16 cellular contexts compared by ENCODE assay signal in genomic region chr5:7053528-7054209, GRCh38.
A peak's percentile ranks its signal among the peaks of the same experiment; 100 is the strongest.
DNase-seq lines count a peak whose midpoint lies in the region; ATAC-seq lines count a peak whose summit lies in the region.
"Had no signal": no experiment of that assay in that cellular context is flagged by ENCODE, and none has a peak within 500 bp of the region (broad histone marks: within the 10 kb centered on the region; RNA-seq: fewer than 3 reads in every experiment).

No MANE protein-coding gene starts in this region.

- peak; percentile 6 for DNase-seq in NCI-H69 (lab: John Stamatoyannopoulos, UW)
- DNase-seq in NCI-H748 (lab: John Stamatoyannopoulos, UW; ENCODE audit: unreplicated experiment) = peak; percentile 43
- no peak for DNase-seq in left lobe of liver (ENCODE audit: low spot score)
- no peak for DNase-seq in NCI-H2029 treated with DMSO at 0.1 percent for 48 hours (lab: John Stamatoyannopoulos, UW)
- no peak for DNase-seq in hepatic stellate cell (ENCODE audit: low spot score)
- DNase-seq: C1 segment of cervical spinal cord; Calu3; CD4-positive, alpha-beta memory T cell; COR-L47; DMS53; DMS79 treated with DMSO at 0.1 percent for 48 hours; GF-D8; GM23248; H7; HCEC 1CT had no signal

- ATAC-seq in left lobe of liver (peak; percentile 68), GM21367 (IDR thresholded peaks at IDR 0.05; ENCODE audit: unreplicated experiment) (no peak)

Comparison
In these comparisons a context has a peak if more than half of its experiments do, and no peak if none do; other contexts are left out.
1. DNase-seq: peak in NCI-H69 (single experiment) and NCI-H748 (single experiment); none in left lobe of liver (single experiment), NCI-H2029 treated with DMSO at 0.1 percent for 48 hours (single experiment) and hepatic stellate cell (single experiment).